ENCODE assay signal across 26 cellular contexts in the genomic region with DNA sequence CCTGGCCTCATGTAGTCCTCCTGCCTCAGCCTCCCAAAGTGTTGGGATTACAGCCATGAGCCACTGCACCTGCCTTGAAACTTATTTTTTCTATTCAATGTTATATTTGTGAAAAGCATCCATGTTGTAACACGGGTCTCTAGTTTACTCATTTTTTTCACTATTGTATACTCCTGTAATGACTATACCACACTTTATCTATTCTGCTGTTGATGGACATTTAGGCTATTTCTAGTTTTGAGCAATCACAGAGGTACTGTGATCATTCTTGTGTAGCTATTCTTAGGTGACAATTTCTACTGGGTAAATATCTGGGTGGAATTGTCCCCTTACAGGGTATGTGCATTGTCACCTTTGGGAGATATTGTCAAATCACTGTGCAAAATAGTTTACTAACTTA. TPM values are rescaled to one million over a fixed set of nuclear protein-coding genes. Genes with fewer than 3 reads are reported as not detected.
DNase-seq lines count a peak whose midpoint lies in the region; ATAC-seq, FAIRE-seq and TF ChIP-seq lines count a peak whose summit lies in the region.
"Had no signal": no experiment of that assay in that cellular context is flagged by ENCODE, and none has a peak within 500 bp of the region (broad histone marks: within the 10 kb centered on the region; RNA-seq: fewer than 3 reads in every experiment).

No MANE protein-coding gene starts in this region.

- no peak overlapping the region for H3K4me2 ChIP-seq in GM12878 (ENCODE audit: control insufficient read depth, insufficient read depth)

- TF ChIP-seq POLR2A in GM12878 (IDR thresholded peaks at IDR 0.05; ENCODE audit: low read depth, low read length) (no peak), vagina (IDR thresholded peaks at IDR 0.05) (no peak)

- RAD21 ChIA-PET in GM12878 (lab: Charles Lee; ENCODE audit: unreplicated experiment): no interaction called here

- H4K20me1 ChIP-seq in GM12878 (ENCODE audit: control insufficient read depth, insufficient read depth): no peaks in the 10 kb centered on the region

- no TSS peak for BruUV-seq in GM12878 (replicated peaks; lab: Mats Ljungman, UMichigan)

- H3K4me1 ChIP-seq in GM12878 (ENCODE audit: control insufficient read depth, insufficient read depth, low read length) (no peaks in the 10 kb centered on the region), vagina (no peaks in the 10 kb centered on the region)
- H3K4me1 ChIP-seq: HAP-1 had no signal

- POLR2A ChIA-PET in GM12878 (lab: Charles Lee): no interaction called here

- TF ChIP-seq EP300 in GM12878 (IDR thresholded peaks at IDR 0.05; ENCODE audit: borderline replicate concordance in 1 of 2, control insufficient read depth in 1 of 2, low read depth in 2 of 2, low read length in 2 of 2): no peak

- SMC1A ChIA-PET in GM12878 (lab: Charles Lee; ENCODE audit: uncharacterized antibody, unreplicated experiment): no interaction called here

- ATAC-seq in GM18502 (IDR thresholded peaks at IDR 0.05; ENCODE audit: poor library complexity, unreplicated experiment) (peak; percentile 61), GM19395 (IDR thresholded peaks at IDR 0.05; ENCODE audit: unreplicated experiment) (peak; percentile 63), HG02884 (IDR thresholded peaks at IDR 0.05; ENCODE audit: unreplicated experiment) (peak; percentile 85), GM12878 (peak; percentile 52), HG02840 (IDR thresholded peaks at IDR 0.05; ENCODE audit: low FRiP score, unreplicated experiment) (no peak)
- ATAC-seq: Panc1 had no signal

- H3K36me3 ChIP-seq in GM12878 (ENCODE audit: control insufficient read depth in 2 of 2, insufficient read depth in 2 of 2, low read length in 1 of 2): no peaks in the 10 kb centered on the region
- H3K36me3 ChIP-seq in vagina: no peaks in the 10 kb centered on the region
- H3K36me3 ChIP-seq: HAP-1 had no signal

- TF ChIP-seq RAD21 in GM12878 (IDR thresholded peaks at IDR 0.05; ENCODE audit: insufficient read depth, low read depth, low read length): no peak

- H3K9ac ChIP-seq in GM12878 (ENCODE audit: control insufficient read depth, insufficient read depth, low read length): no peak overlapping the region

- H3K4me3 ChIP-seq in GM12878 (no peak overlapping the region), vagina (no peak overlapping the region)
- H3K4me3 ChIP-seq: HAP-1 had no signal

- TF ChIP-seq CTCF in GM12878 (IDR thresholded peaks at IDR 0.05 in 2 of 3, conservative IDR thresholded peaks at IDR 0.05 in 1 of 3; ENCODE audit: control insufficient read depth in 2 of 3, extremely low read depth in 1 of 3, insufficient read depth in 1 of 3, low read depth in 3 of 3, low read length in 3 of 3) (no peak), vagina (IDR thresholded peaks at IDR 0.05) (no peak)

- H3K27ac ChIP-seq in GM12878 (ENCODE audit: control insufficient read depth, insufficient read depth) (no peak overlapping the region), vagina (no peak overlapping the region)
- H3K27ac ChIP-seq: RWPE1 had no signal

- DNase-seq in GM12878 (ENCODE audit: low read depth, low spot score) (no peak), vagina (ENCODE audit: extremely low spot score in 2 of 2) (no peak), middle frontal gyrus (ENCODE audit: extremely low spot score, low spot score) (no peak)
- DNase-seq: Calu3, DMS79 treated with DMSO at 0.1 percent for 48 hours, GF-D8, GOT3, HFFc6, NCI-H1048, NCI-H1417, NCI-H1694, NCI-H2081, NCI-H2171, NCI-H226, NCI-H510A, NCI-H69, SHP77, T-helper 1 cell had no signal

- intact Hi-C loops in GM12878 (cut with micrococcal nuclease; ENCODE audit: unreplicated experiment) (no loop called here), vagina (cut with DNase I) (no loop called here)

- in situ Hi-C loops in GM12878 (cut with MboI): no loop called here

- no peak for FAIRE-seq in GM12878 (lab: Jason Lieb, UNC)
- FAIRE-seq: GM19239 had no signal

- WGBS in GM12878 (ENCODE audit: insufficient coverage, insufficient replicate concordance, low lambda C conversion rate, missing lambda C conversion rate): 6% methylated on average over 1 of the region's 1 CpG

- H3K9me3 ChIP-seq in GM12878 (replicated peaks; ENCODE audit: control insufficient read depth, insufficient read depth, low read length) (no peaks in the 10 kb centered on the region), vagina (no peaks in the 10 kb centered on the region)
- H3K9me3 ChIP-seq: HAP-1 had no signal

- CTCF ChIA-PET in GM12878 (lab: Yijun Ruan, JAX): no interaction called here

- no peaks in the 10 kb centered on the region for H3K79me2 ChIP-seq in GM12878 (ENCODE audit: control insufficient read depth, insufficient read depth, low read length)

- H3K27me3 ChIP-seq in GM12878 (replicated peaks in 1 of 2; ENCODE audit: control insufficient read depth in 2 of 2, insufficient read depth in 2 of 2, low read length in 1 of 2) (no peaks in the 10 kb centered on the region), vagina (no peaks in the 10 kb centered on the region)

- no peak overlapping the region for H2AFZ ChIP-seq in GM12878 (ENCODE audit: control insufficient read depth, low read depth, low read length)

TF ChIP-seq in GM12878, 131 proteins besides CTCF, POLR2A, EP300 and RAD21:
- TF ChIP-seq MEF2A (IDR thresholded peaks at IDR 0.05; ENCODE audit: insufficient read depth, low read depth, low read length) (0 out of 2 replicates have a peak, but pooled peaks have one; percentile 22), KDM1A (IDR thresholded peaks at IDR 0.05; ENCODE audit: borderline replicate concordance) (no peak), JUNB (IDR thresholded peaks at IDR 0.05) (peak; percentile 65)
TF ChIP-seq in GM12878: peak in this region for 2.

RNA-seq across cellular contexts. Expression of gene DRP2, which starts 3.6 kb away (rescaled TPM):
- 0.84 and 1.0 TPM in 2 replicates for total RNA-seq in GM12878 (2013; cell fraction: nucleolus; rRNA removed)
- 0.11 and 0.16 TPM in 2 replicates for total RNA-seq in GM12878 (2014; rRNA removed)
- total RNA-seq in GM12878 (2014; rRNA removed; fragmentation: Illumina TruSeq; extraction: Trizol): 0.18 and 0.23 TPM in 2 replicates
- total RNA-seq in GM12878 (2021): 0.18 and 0.24 TPM in 2 replicates
- polyA plus RNA-seq in GM12878 (2011; ENCODE audit: low read depth): 0.04 TPM
- polyA plus RNA-seq in GM12878 (2011; rRNA removed): 0.36 and 0.37 TPM in 2 replicates
- 0.33 TPM in 2 replicates for polyA plus RNA-seq in GM12878 (2011; cell fraction: cytosol; rRNA removed)
- 1.6 and 2.3 TPM in 2 replicates for polyA plus RNA-seq in GM12878 (2011; cell fraction: nucleus; rRNA removed)
- polyA plus RNA-seq in GM12878 (2012): 0.10 and 0.12 TPM in 2 replicates
- polyA plus RNA-seq in GM12878 (2014; fragmentation: Illumina TruSeq; extraction: Trizol): 0.13 and 0.16 TPM in 2 replicates
- polyA plus RNA-seq in GM12878 (2014; fragmentation: Nextera tagmentation; extraction: Ambion mirVana): under 1 TPM; 0.02 to 0.08 TPM
- 0.15 and 0.27 TPM in 2 replicates for polyA plus RNA-seq in GM12878 (2014; rRNA removed)
- polyA plus RNA-seq in GM12878 (2016; fragmentation: Nextera tagmentation; extraction: Ambion mirVana): under 1 TPM in 1 of 2 experiments, not detected in 1; 0.08 TPM
- 0.59 and 1.2 TPM in 2 replicates for polyA minus RNA-seq in GM12878 (2011; rRNA and poly(A)+ RNA removed)
- 0.10 TPM in 1 of 2 replicates, not detected in the other for polyA minus RNA-seq in GM12878 (2011; cell fraction: cytosol; rRNA and poly(A)+ RNA removed)
- 0.73 and 1.4 TPM in 2 replicates for polyA minus RNA-seq in GM12878 (2011; cell fraction: nucleus; rRNA and poly(A)+ RNA removed)
- total RNA-seq in vagina: 1.5 TPM
